In genomic region chr12:19298837-19299605, GRCh38 we compare ENCODE assay signal across 20 cellular contexts.
DNase-seq lines count a peak whose midpoint lies in the region; ATAC-seq, FAIRE-seq and TF ChIP-seq lines count a peak whose summit lies in the region.
"Had no signal": no experiment of that assay in that cellular context is flagged by ENCODE, and none has a peak within 500 bp of the region (broad histone marks: within the 10 kb centered on the region; RNA-seq: fewer than 3 reads in every experiment).

No MANE protein-coding gene starts in this region.

- H3K4me3 ChIP-seq in A549 (no peak overlapping the region), mammary epithelial cell (replicated peaks in 1 of 3; ENCODE audit: insufficient read depth in 1 of 3, low read depth in 2 of 3, low read length in 3 of 3) (no peak overlapping the region), keratinocyte (ENCODE audit: control insufficient read depth in 2 of 3, extremely low read depth in 1 of 3, insufficient read depth in 2 of 3, low read depth in 1 of 3, low read length in 3 of 3) (peak overlapping the region in 1 of 3 experiments; percentile 49), kidney (ENCODE audit: low read length in 2 of 2) (no peak overlapping the region)
- H3K4me3 ChIP-seq: GM12878, transverse colon had no signal

- POLR2A ChIA-PET in A549 (lab: Yijun Ruan, JAX): no interaction called here

- no peak overlapping the region for H3K27ac Mint-ChIP-seq in activated naive CD4-positive, alpha-beta T cell treated with anti-CD3 and anti-CD28 coated beads, Interleukin-2, amount 50 U/mL, for 72 hours
- H3K27ac Mint-ChIP-seq: activated naive CD8-positive, alpha-beta T cell treated with anti-CD3 and anti-CD28 coated beads for 36 hours; stimulated activated memory B cell treated with anti-CD40 and anti-IgM and Interleukin-4, amounts not matched to agents 10 μg/mL and 1 μg/mL and 100 μg/mL, for 72 hours had no signal

- no TSS peak for BruUV-seq in mammary epithelial cell (replicated peaks; lab: Mats Ljungman, UMichigan)

- intact Hi-C loops in mammary epithelial cell (cut with micrococcal nuclease) (no loop called here), kidney (cut with DNase I) (no loop called here), head of caudate nucleus (cut with DNase I) (no loop called here)

- H3K9ac ChIP-seq in mammary epithelial cell (ENCODE audit: insufficient read depth, low read length) (no peak overlapping the region), keratinocyte (ENCODE audit: control insufficient read depth, extremely low read depth, insufficient read depth, low read length) (peak overlapping the region; percentile 56), kidney (ENCODE audit: low read length in 2 of 2) (no peak overlapping the region)

- TF ChIP-seq RAD21 in A549 (conservative IDR thresholded peaks at IDR 0.05 in 1 of 2, IDR thresholded peaks at IDR 0.05 in 1 of 2): no peak

- H3K4me2 ChIP-seq in A549: no peak overlapping the region
- peak overlapping the region; percentile 29 for H3K4me2 ChIP-seq in mammary epithelial cell (ENCODE audit: insufficient read depth, low read depth, low read length)
- H3K4me2 ChIP-seq in keratinocyte (ENCODE audit: control insufficient read depth, extremely low read depth, insufficient read depth, low read depth, low read length): peak overlapping the region; percentile 66

- dilution Hi-C loops in mammary epithelial cell (cut with HindIII; ENCODE audit: low sequenced_read_pairs) (no loop called here), keratinocyte (cut with MboI; ENCODE audit: extremely low pct_ligation_motif_present, low sequenced_read_pairs) (no loop called here)

- no peak for ATAC-seq in A549
- no peak for ATAC-seq in activated naive CD4-positive, alpha-beta T cell treated with anti-CD3 and anti-CD28 coated beads, Interleukin-2, amount 50 U/mL, for 72 hours
- ATAC-seq: GM12878; stimulated activated memory B cell treated with anti-CD40 and anti-IgM and Interleukin-4, amounts not matched to agents 10 μg/mL and 1 μg/mL and 100 μg/mL, for 72 hours had no signal

- CTCF ChIA-PET in A549 (lab: Yijun Ruan, JAX) (interaction anchor here (3.6 kb wide), 1 partner anchor 10 kb away, joined by 14 read pairs; no protein-coding TSS in a partner anchor), mammary epithelial cell (lab: Charles Lee; ENCODE audit: low non-redundant PET) (no interaction called here)

- H3K9me3 ChIP-seq in A549 (no peaks in the 10 kb centered on the region), mammary epithelial cell (replicated peaks; ENCODE audit: insufficient read depth, low read length) (no peaks in the 10 kb centered on the region), keratinocyte (ENCODE audit: control insufficient read depth, low read depth, low read length) (no peaks in the 10 kb centered on the region), kidney (ENCODE audit: control insufficient read depth in 1 of 2, low read length in 2 of 2) (no peaks in the 10 kb centered on the region)
- H3K9me3 ChIP-seq: transverse colon had no signal

- TF ChIP-seq CTCF in A549 (IDR thresholded peaks at IDR 0.05): no peak
- TF ChIP-seq CTCF in mammary epithelial cell (conservative IDR thresholded peaks at IDR 0.05 in 1 of 2, IDR thresholded peaks at IDR 0.05 in 1 of 2; ENCODE audit: extremely low read depth in 1 of 2, insufficient read depth in 1 of 2, low read depth in 1 of 2, low read length in 2 of 2): no peak
- no peak for TF ChIP-seq CTCF in keratinocyte (optimal IDR thresholded peaks at IDR 0.05 in 1 of 3, IDR thresholded peaks at IDR 0.05 in 1 of 3, conservative IDR thresholded peaks at IDR 0.05 in 1 of 3; ENCODE audit: extremely low read depth in 1 of 3, insufficient read depth in 2 of 3, low read length in 3 of 3)
- no peak for TF ChIP-seq CTCF in kidney (IDR thresholded peaks at IDR 0.05; ENCODE audit: borderline replicate concordance, extremely low read depth, insufficient read depth)

- in situ Hi-C loops in mammary epithelial cell (cut with MboI; ENCODE audit: low sequenced_read_pairs in 2 of 2): loop anchor here in 1 of 2 donors (25.0 kb wide), 1 partner anchor 437 kb away; no protein-coding TSS in a partner anchor

- TF ChIP-seq EP300 in A549 (IDR thresholded peaks at IDR 0.05): no peak

- H4K20me1 ChIP-seq in mammary epithelial cell (ENCODE audit: insufficient read depth, low read length): no peaks in the 10 kb centered on the region
- H4K20me1 ChIP-seq in keratinocyte (ENCODE audit: control insufficient read depth, extremely low read depth, insufficient read depth, low read length): no peaks in the 10 kb centered on the region

- no peaks in the 10 kb centered on the region for H3K4me1 ChIP-seq in A549
- peaks cover 18% of the 10 kb centered on the region for H3K4me1 ChIP-seq in mammary epithelial cell (ENCODE audit: insufficient read depth, low read length)
- H3K4me1 ChIP-seq in keratinocyte (ENCODE audit: control insufficient read depth, extremely low read depth, insufficient read depth, low read length): peaks cover 19% of the 10 kb centered on the region
- no peaks in the 10 kb centered on the region for H3K4me1 ChIP-seq in kidney (ENCODE audit: control insufficient read depth in 1 of 2, insufficient read depth in 1 of 2, low read depth in 1 of 2, low read length in 2 of 2)
- H3K4me1 ChIP-seq: transverse colon had no signal

- WGBS in A549 (ENCODE audit: missing lambda C conversion rate): 90% methylated on average over 7 of the region's 7 CpGs
- WGBS in mammary epithelial cell (ENCODE audit: low coverage, missing lambda C conversion rate): 92% methylated on average over 7 of the region's 7 CpGs

- H3K9me1 ChIP-seq in keratinocyte (ENCODE audit: control insufficient read depth, extremely low read depth, insufficient read depth, low read length): no peaks in the 10 kb centered on the region

- no peak for FAIRE-seq in A549 (lab: Jason Lieb, UNC)
- FAIRE-seq in keratinocyte (lab: Jason Lieb, UNC): peak; percentile 43
- FAIRE-seq in kidney (lab: Jason Lieb, UNC): no peak
- FAIRE-seq: GM12878 had no signal

- peaks cover 7% of the 10 kb centered on the region for H3K36me3 ChIP-seq in mammary epithelial cell (ENCODE audit: insufficient read depth, low read length)
- no peaks in the 10 kb centered on the region for H3K36me3 ChIP-seq in keratinocyte (ENCODE audit: control insufficient read depth in 2 of 2, extremely low read depth in 1 of 2, insufficient read depth in 2 of 2, low read length in 2 of 2)
- H3K36me3 ChIP-seq in kidney (ENCODE audit: control insufficient read depth in 1 of 2, insufficient read depth in 2 of 2, low read length in 2 of 2): peaks cover 2 to 7% of the 10 kb centered on the region in 2 donors
- H3K36me3 ChIP-seq: transverse colon had no signal

- no peaks in the 10 kb centered on the region for H3K27me3 ChIP-seq in mammary epithelial cell (ENCODE audit: insufficient read depth, low read length)
- H3K27me3 ChIP-seq in keratinocyte (ENCODE audit: control insufficient read depth, extremely low read depth, insufficient read depth, low read length): no peaks in the 10 kb centered on the region
- H3K27me3 ChIP-seq: transverse colon had no signal

- H3K27ac ChIP-seq in A549 (no peak overlapping the region), mammary epithelial cell (ENCODE audit: insufficient read depth, low read depth, low read length) (peak overlapping the region; percentile 20), keratinocyte (ENCODE audit: control insufficient read depth, insufficient read depth, low read length) (peak overlapping the region; percentile 85), kidney (ENCODE audit: low read depth in 2 of 2, low read length in 2 of 2) (no peak overlapping the region)
- H3K27ac ChIP-seq: C4-2B, transverse colon had no signal

- no peaks in the 10 kb centered on the region for H3K9me3 Mint-ChIP-seq in activated naive CD4-positive, alpha-beta T cell treated with anti-CD3 and anti-CD28 coated beads, Interleukin-2, amount 50 U/mL, for 72 hours
- H3K9me3 Mint-ChIP-seq: activated naive CD8-positive, alpha-beta T cell treated with anti-CD3 and anti-CD28 coated beads for 36 hours; mesothelial cell of epicardium; stimulated activated memory B cell treated with anti-CD40 and anti-IgM and Interleukin-4, amounts not matched to agents 10 μg/mL and 1 μg/mL and 100 μg/mL, for 72 hours had no signal

- no peaks in the 10 kb centered on the region for H3K79me2 ChIP-seq in mammary epithelial cell (ENCODE audit: insufficient read depth, low read length)
- H3K79me2 ChIP-seq in keratinocyte (ENCODE audit: control insufficient read depth, insufficient read depth, low read length): no peaks in the 10 kb centered on the region

- TF ChIP-seq POLR2A in A549 (IDR thresholded peaks at IDR 0.05; ENCODE audit: low read length): no peak

- DNase-seq in A549 (ENCODE audit: low read depth in 1 of 2, low spot score in 1 of 2) (no peak), M059J (ENCODE audit: low read depth) (peak; percentile 78), mammary epithelial cell (peak; percentile 23), keratinocyte (ENCODE audit: low read depth, low spot score) (peak; percentile 40), NCI-H2196 treated with DMSO at 0.1 percent for 48 hours (lab: John Stamatoyannopoulos, UW; ENCODE audit: unreplicated experiment) (no peak), kidney (no peak), head of caudate nucleus (no peak)
- DNase-seq in activated naive CD4-positive, alpha-beta T cell treated with anti-CD3 and anti-CD28 coated beads, Interleukin-2, amount 50 U/mL, for 72 hours (ENCODE audit: low spot score in 2 of 2): no peak
- DNase-seq: ACHN; activated CD8-positive, alpha-beta memory T cell treated with anti-CD3 and anti-CD28 coated beads for 24 hours; activated naive CD8-positive, alpha-beta T cell treated with anti-CD3 and anti-CD28 coated beads for 36 hours; DMS 273 treated with DMSO at 0.1 percent for 48 hours; GF-D8; NCI-H1417 treated with DMSO at 0.1 percent for 48 hours; SHP77; transverse colon had no signal

- H3K36me3 Mint-ChIP-seq in activated naive CD4-positive, alpha-beta T cell treated with anti-CD3 and anti-CD28 coated beads, Interleukin-2, amount 50 U/mL, for 72 hours: no peaks in the 10 kb centered on the region
- H3K36me3 Mint-ChIP-seq: activated naive CD8-positive, alpha-beta T cell treated with anti-CD3 and anti-CD28 coated beads for 36 hours; stimulated activated memory B cell treated with anti-CD40 and anti-IgM and Interleukin-4, amounts not matched to agents 10 μg/mL and 1 μg/mL and 100 μg/mL, for 72 hours had no signal

- H2AFZ ChIP-seq in mammary epithelial cell (ENCODE audit: low read depth, low read length) (no peak overlapping the region), keratinocyte (ENCODE audit: control insufficient read depth, low read length) (no peak overlapping the region)

TF ChIP-seq in A549, 52 proteins besides CTCF, POLR2A, EP300 and RAD21:
- TF ChIP-seq MAFK (IDR thresholded peaks at IDR 0.05; ENCODE audit: partially characterized antibody) (peak; percentile 86), NFE2L2 (conservative IDR thresholded peaks at IDR 0.05; ENCODE audit: low read length) (no peak)

Comparison
In these comparisons a context has a peak if more than half of its experiments do, and no peak if none do; other contexts are left out.
1. DNase-seq: peak in M059J (single experiment), mammary epithelial cell (single experiment) and keratinocyte (single experiment); none in A549 (0 of 2), NCI-H2196 treated with DMSO at 0.1 percent for 48 hours (single experiment), kidney (single experiment), activated naive CD4-positive, alpha-beta T cell treated with anti-CD3 and anti-CD28 coated beads, Interleukin-2, amount 50 U/mL, for 72 hours (0 of 2) and head of caudate nucleus (0 of 42).
2. H3K27ac ChIP-seq: peak in mammary epithelial cell (single experiment) and keratinocyte (single experiment); none in A549 (0 of 2) and kidney (0 of 2).